ENCODE assay signal across 1 cellular context in genomic region chr10:129203819-129204218, GRCh38.
TF ChIP-seq lines count a peak whose summit lies in the region.

No MANE protein-coding gene starts in this region.

TF ChIP-seq in HepG2, 621 proteins besides CTCF, POLR2A, EP300 and RAD21 (continued from another document):
- TF ChIP-seq ZNF503 (CRISPR knock-in tag; IDR thresholded peaks at IDR 0.05) (no peak), NFYB (CRISPR knock-in tag; IDR thresholded peaks at IDR 0.05) (no peak), IKZF4 (CRISPR knock-in tag; IDR thresholded peaks at IDR 0.05; ENCODE audit: borderline replicate concordance, low read depth, not compliant biosample characterization) (no peak)
